25 cellular contexts compared by ENCODE assay signal in the genomic region with DNA sequence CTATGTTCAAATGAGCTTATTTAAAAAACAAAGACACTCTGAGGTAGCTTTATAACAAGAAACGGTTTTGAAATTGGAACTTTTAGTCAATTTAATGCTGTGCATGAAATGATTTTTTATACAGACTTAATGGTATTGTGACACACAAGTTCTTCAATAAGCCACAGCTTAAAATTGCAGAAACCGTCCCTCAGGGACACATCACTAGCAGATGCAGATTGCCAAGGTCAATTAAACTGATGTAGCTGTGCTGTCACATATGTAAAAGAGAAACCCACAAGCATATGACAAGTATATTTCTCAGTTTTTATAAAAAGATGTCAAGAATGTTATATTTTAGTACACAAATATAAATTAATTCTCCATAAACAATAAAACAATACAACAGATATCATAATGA.
"Had no signal": no experiment of that assay in that cellular context is flagged by ENCODE, and none has a peak within 500 bp of the region (broad histone marks: within the 10 kb centered on the region; RNA-seq: fewer than 3 reads in every experiment).

No MANE protein-coding gene starts in this region.

- FAIRE-seq: bronchial epithelial cell, urothelium cell line had no signal

- H3K27ac ChIP-seq: left lung, lower lobe of right lung, spleen, testis, transverse colon had no signal

- H3K4me3 Mint-ChIP-seq: activated B cell treated with CpG ODN at 0.5 μM for 24 hours; activated CD8-positive, alpha-beta memory T cell treated with anti-CD3 and anti-CD28 coated beads, Interleukin-2, amount 10 ng/mL, durations not matched to agents 7 days and 5 days; activated CD8-positive, alpha-beta T cell treated with anti-CD3 and anti-CD28 coated beads, Interleukin-2, amount 10 ng/mL, durations not matched to agents 7 days and 5 days; activated naive CD8-positive, alpha-beta T cell; central memory CD8-positive, alpha-beta T cell; dendritic cell treated with granulocyte-macrophage colony-stimulating factor and Interleukin-4, amounts not matched to agents 40 ng/mL and 50 ng/mL, for 4 days; endodermal cell; natural killer cell; T-helper 2 cell treated with Interferon-gamma antibody and Interleukin-4, amounts not matched to agents 5 μg/mL and 100 μg/mL, for 36 hours had no signal

- H3K27me3 ChIP-seq: left lung, spleen, testis, transverse colon had no signal

- DNase-seq: activated B cell treated with CpG ODN at 0.5 μM for 24 hours; activated CD8-positive, alpha-beta memory T cell treated with anti-CD3 and anti-CD28 coated beads, Interleukin-2, amount 10 ng/mL, durations not matched to agents 7 days and 5 days; activated CD8-positive, alpha-beta T cell treated with anti-CD3 and anti-CD28 coated beads, Interleukin-2, amount 10 ng/mL, durations not matched to agents 7 days and 5 days; activated naive CD4-positive, alpha-beta T cell; activated T-cell treated with anti-CD3 and anti-CD28 coated beads, Interleukin-2, amount 50 U/mL, for 48 hours; anterior cingulate cortex; endodermal cell; foreskin melanocyte; left lung; lower lobe of right lung; mesenchymal stem cell; natural killer cell; posterior cingulate gyrus; right cardiac atrium; spleen; stimulated activated naive CD8-positive, alpha-beta T cell treated with anti-CD3 and anti-CD28 coated beads, Interleukin-15, Interleukin-2, amounts not matched to agents 100 U/mL and 50 U/mL, for 24 hours; testis; transverse colon had no signal

- H3K36me3 ChIP-seq: lower lobe of right lung, transverse colon had no signal

- H3K4me1 ChIP-seq: left lung, lower lobe of right lung, spleen, testis, transverse colon had no signal

- H3K4me3 ChIP-seq: left lung, lower lobe of right lung, spleen, testis, transverse colon had no signal

- H3K27me3 Mint-ChIP-seq: activated B cell treated with CpG ODN at 0.5 μM for 24 hours; activated CD8-positive, alpha-beta memory T cell treated with anti-CD3 and anti-CD28 coated beads, Interleukin-2, amount 10 ng/mL, durations not matched to agents 7 days and 5 days; activated naive CD8-positive, alpha-beta T cell; central memory CD8-positive, alpha-beta T cell; dendritic cell treated with granulocyte-macrophage colony-stimulating factor and Interleukin-4, amounts not matched to agents 40 ng/mL and 50 ng/mL, for 4 days had no signal

- H3K9me3 Mint-ChIP-seq: activated B cell treated with CpG ODN at 0.5 μM for 24 hours; activated T-helper 2 cell treated with anti-CD3 and anti-CD28 coated beads, Interferon-gamma antibody, Interleukin-2, Interleukin-4, amounts not matched to agents 10 μg/mL and 5 μg/mL and 100 μg/mL, durations not matched to agents 14 hours and 24 hours and 36 hours; central memory CD8-positive, alpha-beta T cell; dendritic cell treated with granulocyte-macrophage colony-stimulating factor and Interleukin-4, amounts not matched to agents 40 ng/mL and 50 ng/mL, for 4 days; endodermal cell; natural killer cell; T-helper 2 cell treated with Interferon-gamma antibody and Interleukin-4, amounts not matched to agents 5 μg/mL and 100 μg/mL, for 36 hours had no signal

- H3K9me3 ChIP-seq: lower lobe of right lung, testis, transverse colon had no signal

- H3K36me3 Mint-ChIP-seq: natural killer cell had no signal

- H3K27ac Mint-ChIP-seq: activated B cell treated with CpG ODN at 0.5 μM for 24 hours; activated CD8-positive, alpha-beta memory T cell treated with anti-CD3 and anti-CD28 coated beads, Interleukin-2, amount 10 ng/mL, durations not matched to agents 7 days and 5 days; activated CD8-positive, alpha-beta T cell treated with anti-CD3 and anti-CD28 coated beads, Interleukin-2, amount 10 ng/mL, durations not matched to agents 7 days and 5 days; activated naive CD8-positive, alpha-beta T cell; activated T-helper 2 cell treated with anti-CD3 and anti-CD28 coated beads, Interferon-gamma antibody, Interleukin-2, Interleukin-4, amounts not matched to agents 10 μg/mL and 5 μg/mL and 100 μg/mL, durations not matched to agents 14 hours and 24 hours and 36 hours; dendritic cell treated with granulocyte-macrophage colony-stimulating factor and Interleukin-4, amounts not matched to agents 40 ng/mL and 50 ng/mL, for 4 days; endodermal cell; natural killer cell; T-helper 2 cell treated with Interferon-gamma antibody and Interleukin-4, amounts not matched to agents 5 μg/mL and 100 μg/mL, for 36 hours had no signal

- H3K4me1 Mint-ChIP-seq: activated B cell treated with CpG ODN at 0.5 μM for 24 hours; activated CD8-positive, alpha-beta memory T cell treated with anti-CD3 and anti-CD28 coated beads, Interleukin-2, amount 10 ng/mL, durations not matched to agents 7 days and 5 days; central memory CD8-positive, alpha-beta T cell; natural killer cell had no signal
